Comparison of ENCODE assay signal across 19 cellular contexts in genomic region chr16:66182592-66182991, GRCh38.
DNase-seq lines count a peak whose midpoint lies in the region; ATAC-seq and TF ChIP-seq lines count a peak whose summit lies in the region.
"Had no signal": no experiment of that assay in that cellular context is flagged by ENCODE, and none has a peak within 500 bp of the region (broad histone marks: within the 10 kb centered on the region; RNA-seq: fewer than 3 reads in every experiment).

No MANE protein-coding gene starts in this region.

- H4K91ac ChIP-seq in IMR-90 (ENCODE audit: insufficient read depth, low read depth, low read length), result peak overlapping the region; percentile 8; the same call in 1 of the 2 replicates

- H3F3A ChIP-seq in GM23248 (ENCODE audit: insufficient read depth), result no peaks in the 10 kb centered on the region

- H3K27me3 ChIP-seq in GM23248 (replicated peaks; ENCODE audit: insufficient read depth) (no peaks in the 10 kb centered on the region), IMR-90 (ENCODE audit: control insufficient read depth, insufficient read depth, low read length) (peaks cover 3% of the 10 kb centered on the region; the same call in 1 of the 2 replicates), endodermal cell (ENCODE audit: control insufficient read depth, insufficient read depth, low read length, poor library complexity, severe bottlenecking) (no peaks in the 10 kb centered on the region)
- H3K27me3 ChIP-seq: BE2C had no signal

- ATAC-seq in IMR-90 (ENCODE audit: low read depth) (peak; percentile 17; the same call in 1 of the 2 replicates), HG03139 (IDR thresholded peaks at IDR 0.05; ENCODE audit: unreplicated experiment) (no peak)
- ATAC-seq in naive thymus-derived CD8-positive, alpha-beta T cell, result no peak
- ATAC-seq: GM12878 had no signal

- H3K4me1 Mint-ChIP-seq in endodermal cell (no peaks in the 10 kb centered on the region), osteocyte (ENCODE audit: unreplicated experiment) (no peaks in the 10 kb centered on the region)
- peaks cover 0 to 2% (median 0%) of the 10 kb centered on the region in 4 donors for H3K4me1 Mint-ChIP-seq in naive thymus-derived CD8-positive, alpha-beta T cell
- H3K4me1 Mint-ChIP-seq: CD4-positive, CD25-positive, alpha-beta regulatory T cell; CD8-positive, alpha-beta memory T cell had no signal

- H3K36me3 Mint-ChIP-seq in endodermal cell (ENCODE audit: low read depth), result no peaks in the 10 kb centered on the region
- H3K36me3 Mint-ChIP-seq in osteocyte (ENCODE audit: unreplicated experiment), result no peaks in the 10 kb centered on the region
- H3K36me3 Mint-ChIP-seq in naive thymus-derived CD8-positive, alpha-beta T cell, result peaks cover 0 to 8% (median 0%) of the 10 kb centered on the region in 3 donors
- H3K36me3 Mint-ChIP-seq: CD4-positive, CD25-positive, alpha-beta regulatory T cell; CD8-positive, alpha-beta memory T cell had no signal

- H3K23ac ChIP-seq in IMR-90 (ENCODE audit: low read depth, low read length), result no peak overlapping the region

- H3K36me3 ChIP-seq in GM23248 (ENCODE audit: low read depth) (no peaks in the 10 kb centered on the region), IMR-90 (ENCODE audit: control insufficient read depth, insufficient read depth, low read length) (no peaks in the 10 kb centered on the region), endodermal cell (ENCODE audit: control insufficient read depth, insufficient read depth, low read length) (no peaks in the 10 kb centered on the region)
- H3K36me3 ChIP-seq: BE2C had no signal

- H2BK5ac ChIP-seq in IMR-90 (ENCODE audit: low read depth, low read length, poor library complexity, severe bottlenecking), result no peak overlapping the region

- H3K4me2 ChIP-seq in GM23248 (ENCODE audit: unreplicated experiment) (no peak overlapping the region), IMR-90 (ENCODE audit: low read depth, low read length) (no peak overlapping the region)

- H3K4me3 ChIP-seq in GM23248 (no peak overlapping the region), IMR-90 (ENCODE audit: insufficient read depth, low read depth, low read length) (no peak overlapping the region), endodermal cell (ENCODE audit: low read length) (no peak overlapping the region)
- H3K4me3 ChIP-seq: GM12878 had no signal

- H3K79me1 ChIP-seq in IMR-90 (ENCODE audit: low read depth in 1 of 2, low read length in 2 of 2), result no peaks in the 10 kb centered on the region

- no peak overlapping the region for H3K9ac ChIP-seq in GM23248
- no peak overlapping the region for H3K9ac ChIP-seq in IMR-90 (ENCODE audit: low read depth, low read length)
- no peak overlapping the region for H3K9ac ChIP-seq in endodermal cell (ENCODE audit: extremely low read depth, low read length, poor library complexity, severe bottlenecking)

- in situ Hi-C loops in GM23248 (cut with MboI), result no loop called here
- in situ Hi-C loops in IMR-90 (cut with MboI; ENCODE audit: low sequenced_read_pairs), result no loop called here

- DNase-seq in GM23248 (peak; percentile 9), IMR-90 (no peak), endodermal cell (peak; percentile 36), osteocyte (ENCODE audit: extremely low spot score, unreplicated experiment) (peak; percentile 25), NCI-H1930 (lab: John Stamatoyannopoulos, UW) (no peak)
- no peak for DNase-seq in naive thymus-derived CD8-positive, alpha-beta T cell
- DNase-seq: ACHN; BE2C; C1 segment of cervical spinal cord; CD4-positive, CD25-positive, alpha-beta regulatory T cell; CD8-positive, alpha-beta memory T cell; COR-L47; DMS 273 treated with DMSO at 0.1 percent for 48 hours; DMS53; DND-41; EL; HCEC 1CT had no signal

- H4K5ac ChIP-seq in IMR-90 (ENCODE audit: low read depth, low read length), result no peak overlapping the region; the same call in 1 of the 2 replicates

- BruUV-seq in IMR-90 (replicated peaks; lab: Mats Ljungman, UMichigan), result no TSS peak

- 59 to 74% methylated on average over 4 of the region's 4 CpGs for WGBS in GM23248 (ENCODE audit: low coverage in 1 of 2, low lambda C conversion rate in 2 of 2, missing lambda C conversion rate in 2 of 2), 2 experiments
- WGBS in IMR-90 (ENCODE audit: extremely low coverage in 2 of 2, insufficient read length in 1 of 2), 2 experiments, result no CpG with 5 or more reads among the region's 4 CpGs
- WGBS in endodermal cell (ENCODE audit: insufficient coverage in 1 of 2, insufficient read length in 1 of 2), 2 experiments, result 86 to 90% methylated on average over 4 of the region's 4 CpGs

- no peaks in the 10 kb centered on the region for H4K20me1 ChIP-seq in GM23248 (ENCODE audit: insufficient read depth)
- no peaks in the 10 kb centered on the region for H4K20me1 ChIP-seq in IMR-90 (ENCODE audit: insufficient read depth, low read length)

- H3K9me1 ChIP-seq in IMR-90 (ENCODE audit: insufficient read depth, low read length), result no peaks in the 10 kb centered on the region

- H2AK9ac ChIP-seq in IMR-90 (replicated peaks; ENCODE audit: low read depth, low read length, poor library complexity), result no peak overlapping the region

- H3K4me1 ChIP-seq in GM23248 (ENCODE audit: insufficient read depth) (no peaks in the 10 kb centered on the region), IMR-90 (ENCODE audit: control insufficient read depth, insufficient read depth, low read length) (no peaks in the 10 kb centered on the region; the same call in 1 of the 2 replicates), endodermal cell (ENCODE audit: control insufficient read depth, insufficient read depth, low read length) (no peaks in the 10 kb centered on the region)
- H3K4me1 ChIP-seq: BE2C had no signal

- CTCF ChIA-PET in IMR-90 (lab: Yijun Ruan, JAX), result interaction anchor here (0.5 to 0.6 kb wide), 2 partner anchors 23 to 34 kb away, joined by 3 to 4 read pairs; no protein-coding TSS in a partner anchor

- H2BK15ac ChIP-seq in IMR-90 (ENCODE audit: low read depth, low read length), result peak overlapping the region; percentile 61; the same call in 1 of the 3 replicates

- H2AFZ ChIP-seq in GM23248 (no peak overlapping the region), IMR-90 (replicated peaks; ENCODE audit: low read length, poor library complexity) (no peak overlapping the region)

- no peak for TF ChIP-seq CTCF in IMR-90 (conservative IDR thresholded peaks at IDR 0.05; ENCODE audit: low read depth, low read length)
- TF ChIP-seq CTCF in endodermal cell (conservative IDR thresholded peaks at IDR 0.05), result no peak
- TF ChIP-seq CTCF in osteocyte (IDR thresholded peaks at IDR 0.05), result no peak

- H4K8ac ChIP-seq in IMR-90 (ENCODE audit: low read depth in 2 of 2, low read length in 2 of 2), result no peak overlapping the region

- no peaks in the 10 kb centered on the region for H3K9me3 ChIP-seq in GM23248 (ENCODE audit: low read depth)
- peaks cover 4% of the 10 kb centered on the region for H3K9me3 ChIP-seq in IMR-90 (ENCODE audit: control insufficient read depth, insufficient read depth, low read length)
- H3K9me3 ChIP-seq in endodermal cell (ENCODE audit: control insufficient read depth, low read length), result peaks cover 8% of the 10 kb centered on the region
- H3K9me3 ChIP-seq: BE2C had no signal

- intact Hi-C loops in IMR-90 (cut with micrococcal nuclease), result no loop called here

- POLR2A ChIA-PET in IMR-90 (lab: Charles Lee; ENCODE audit: unreplicated experiment), result no interaction called here
- POLR2A ChIA-PET in naive thymus-derived CD8-positive, alpha-beta T cell (lab: Charles Lee), result no interaction called here

- TF ChIP-seq RAD21 in IMR-90 (IDR thresholded peaks at IDR 0.05; ENCODE audit: low read length), result no peak

- peak overlapping the region; percentile 0; the same call in 1 of the 2 replicates for H3K18ac ChIP-seq in IMR-90 (ENCODE audit: low read depth, low read length)

- H3K4me3 Mint-ChIP-seq in endodermal cell (no peak overlapping the region), osteocyte (ENCODE audit: unreplicated experiment) (no peak overlapping the region)
- H3K4me3 Mint-ChIP-seq in naive thymus-derived CD8-positive, alpha-beta T cell, result no peak overlapping the region
- H3K4me3 Mint-ChIP-seq: CD4-positive, CD25-positive, alpha-beta regulatory T cell; CD8-positive, alpha-beta memory T cell had no signal

- no peaks in the 10 kb centered on the region for H3K9me2 ChIP-seq in GM23248 (ENCODE audit: insufficient read depth)

- no peak overlapping the region for H3K27ac Mint-ChIP-seq in endodermal cell
- no peak overlapping the region for H3K27ac Mint-ChIP-seq in osteocyte (ENCODE audit: unreplicated experiment)
- H3K27ac Mint-ChIP-seq in naive thymus-derived CD8-positive, alpha-beta T cell, result no peak overlapping the region
- H3K27ac Mint-ChIP-seq: CD4-positive, CD25-positive, alpha-beta regulatory T cell; CD8-positive, alpha-beta memory T cell had no signal

- peak overlapping the region; percentile 77 for H2AK5ac ChIP-seq in IMR-90 (ENCODE audit: low read depth, low read length)

- peak overlapping the region; percentile 2; the same call in 1 of the 2 replicates for H3K14ac ChIP-seq in IMR-90 (replicated peaks; ENCODE audit: low read depth, low read length)

- no peak overlapping the region for H3K56ac ChIP-seq in IMR-90 (ENCODE audit: extremely low read depth, insufficient read depth, low read length)

- no peak overlapping the region for H2BK20ac ChIP-seq in IMR-90 (ENCODE audit: low read depth, low read length)

- peak overlapping the region; percentile 39; the same call in 1 of the 2 replicates for H2BK120ac ChIP-seq in IMR-90 (ENCODE audit: low read depth, low read length)

- TF ChIP-seq POLR2A in IMR-90 (IDR thresholded peaks at IDR 0.05; ENCODE audit: low read depth, low read length), result no peak

- H3K9me3 Mint-ChIP-seq in endodermal cell, result peaks cover 11% of the 10 kb centered on the region
- peaks cover 9% of the 10 kb centered on the region for H3K9me3 Mint-ChIP-seq in osteocyte (ENCODE audit: unreplicated experiment)
- H3K9me3 Mint-ChIP-seq in naive thymus-derived CD8-positive, alpha-beta T cell, result peaks cover 0 to 23% (median 9%) of the 10 kb centered on the region in 9 donors

- H3K27me3 Mint-ChIP-seq in endodermal cell (ENCODE audit: insufficient read depth) (no peaks in the 10 kb centered on the region), osteocyte (ENCODE audit: unreplicated experiment) (no peaks in the 10 kb centered on the region)
- peaks cover 4 to 16% (median 6%) of the 10 kb centered on the region in 5 donors for H3K27me3 Mint-ChIP-seq in naive thymus-derived CD8-positive, alpha-beta T cell

- peak overlapping the region; percentile 50; the same call in 1 of the 2 replicates for H3K4ac ChIP-seq in IMR-90 (ENCODE audit: low read depth, low read length)

- no peak overlapping the region for H3K27ac ChIP-seq in GM23248
- no peak overlapping the region for H3K27ac ChIP-seq in IMR-90 (ENCODE audit: insufficient read depth, low read length)
- no peak overlapping the region for H3K27ac ChIP-seq in endodermal cell (ENCODE audit: low read depth, low read length)

- H3K79me2 ChIP-seq in GM23248 (ENCODE audit: insufficient read depth), result no peaks in the 10 kb centered on the region

- dilution Hi-C loops in IMR-90 (cut with HindIII; ENCODE audit: low sequenced_read_pairs, unreplicated experiment), result no loop called here

TF ChIP-seq in IMR-90, 13 proteins besides CTCF, POLR2A, EP300 and RAD21 (continues in another document):
- TF ChIP-seq FOS (IDR thresholded peaks at IDR 0.05; ENCODE audit: low read depth, low read length) (no peak), MAZ (IDR thresholded peaks at IDR 0.05; ENCODE audit: borderline replicate concordance, low read depth, low read length) (no peak), MAFK (IDR thresholded peaks at IDR 0.05; ENCODE audit: low read depth, low read length) (no peak), SMC3 (IDR thresholded peaks at IDR 0.05; ENCODE audit: low read depth, low read length) (no peak)

Comparison
In these comparisons a context has a peak if more than half of its experiments do, and no peak if none do; other contexts are left out.
1. DNase-seq: peak in GM23248 (single experiment), endodermal cell (single experiment) and osteocyte (single experiment); none in IMR-90 (single experiment), naive thymus-derived CD8-positive, alpha-beta T cell (0 of 10) and NCI-H1930 (0 of 2).